ENCODE assay signal across 1 cellular context in the genomic region with DNA sequence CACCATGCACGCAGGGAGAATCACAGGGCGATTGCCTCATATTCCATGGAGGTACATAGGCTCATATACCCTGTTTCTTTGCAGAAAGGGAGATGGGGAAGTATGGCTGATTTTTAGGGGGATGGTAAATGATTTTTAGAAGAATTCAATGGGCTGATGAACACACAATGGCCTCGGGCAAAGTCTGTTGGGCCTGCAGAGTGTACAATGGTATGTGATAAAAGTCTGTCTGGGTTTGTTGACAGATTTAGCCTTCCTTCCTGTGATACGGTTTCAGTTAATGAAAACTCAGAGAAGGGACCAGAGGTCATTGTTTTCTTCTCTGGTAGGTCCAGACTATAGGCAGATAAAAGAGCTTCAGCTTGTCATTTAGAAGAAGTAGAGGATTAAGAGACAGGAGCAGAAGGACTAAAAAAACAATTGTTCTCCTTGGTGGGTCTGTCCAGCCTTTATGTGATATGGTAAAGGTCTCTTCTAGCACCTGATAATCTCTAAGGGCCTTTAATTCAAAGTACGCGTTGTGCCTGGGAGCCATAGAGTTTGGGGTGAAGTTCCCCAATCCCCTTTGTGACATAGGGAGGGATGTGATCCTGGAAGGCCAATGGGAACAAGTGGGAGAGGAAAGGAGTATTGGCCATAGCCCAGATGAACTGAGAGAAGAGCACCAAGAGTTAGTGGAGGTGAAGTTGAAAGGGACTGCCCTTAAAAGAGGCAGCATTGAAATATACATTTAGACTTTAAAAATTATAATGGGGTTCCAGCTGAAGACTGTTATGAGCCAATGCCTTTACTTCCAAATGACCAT.
A peak's percentile ranks its signal among the peaks of the same experiment; 100 is the strongest.
TF ChIP-seq lines count a peak whose summit lies in the region.

No MANE protein-coding gene starts in this region.

TF ChIP-seq in HepG2, 621 proteins besides CTCF, POLR2A, EP300 and RAD21 (continued from another document and continues in another):
- TF ChIP-seq ZBTB46 (CRISPR knock-in tag; IDR thresholded peaks at IDR 0.05; ENCODE audit: borderline replicate concordance) = no peak
- no peak for TF ChIP-seq CHD2 (IDR thresholded peaks at IDR 0.05; ENCODE audit: low read depth, low read length)
- TF ChIP-seq RCOR2 (CRISPR knock-in tag; IDR thresholded peaks at IDR 0.05) = no peak
- TF ChIP-seq, protein P1, sequence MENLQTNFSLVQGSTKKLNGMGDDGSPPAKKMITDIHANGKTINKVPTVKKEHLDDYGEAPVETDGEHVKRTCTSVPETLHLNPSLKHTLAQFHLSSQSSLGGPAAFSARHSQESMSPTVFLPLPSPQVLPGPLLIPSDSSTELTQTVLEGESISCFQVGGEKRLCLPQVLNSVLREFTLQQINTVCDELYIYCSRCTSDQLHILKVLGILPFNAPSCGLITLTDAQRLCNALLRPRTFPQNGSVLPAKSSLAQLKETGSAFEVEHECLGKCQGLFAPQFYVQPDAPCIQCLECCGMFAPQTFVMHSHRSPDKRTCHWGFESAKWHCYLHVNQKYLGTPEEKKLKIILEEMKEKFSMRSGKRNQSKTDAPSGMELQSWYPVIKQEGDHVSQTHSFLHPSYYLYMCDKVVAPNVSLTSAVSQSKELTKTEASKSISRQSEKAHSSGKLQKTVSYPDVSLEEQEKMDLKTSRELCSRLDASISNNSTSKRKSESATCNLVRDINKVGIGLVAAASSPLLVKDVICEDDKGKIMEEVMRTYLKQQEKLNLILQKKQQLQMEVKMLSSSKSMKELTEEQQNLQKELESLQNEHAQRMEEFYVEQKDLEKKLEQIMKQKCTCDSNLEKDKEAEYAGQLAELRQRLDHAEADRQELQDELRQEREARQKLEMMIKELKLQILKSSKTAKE (CRISPR knock-in tag; IDR thresholded peaks at IDR 0.05; ENCODE audit: borderline replicate concordance) = no peak
- 0 out of 2 replicates have a peak, but pooled peaks have one; percentile 1 for TF ChIP-seq ZFP36L2 (CRISPR knock-in tag; IDR thresholded peaks at IDR 0.05)
- no peak for TF ChIP-seq ARNTL (CRISPR knock-in tag; IDR thresholded peaks at IDR 0.05)
- no peak for TF ChIP-seq TRIM24 (CRISPR knock-in tag; IDR thresholded peaks at IDR 0.05)
- TF ChIP-seq ZNF414 (CRISPR knock-in tag; IDR thresholded peaks at IDR 0.05) = 0 out of 2 replicates have a peak, but pooled peaks have one; percentile 81
- TF ChIP-seq ZBTB21 (CRISPR knock-in tag; IDR thresholded peaks at IDR 0.05) = peak; percentile 16; the same call in 1 of the 2 replicates
- no peak for TF ChIP-seq MBNL3 (CRISPR knock-in tag; conservative IDR thresholded peaks at IDR 0.05)
- TF ChIP-seq ARID4A (CRISPR knock-in tag; IDR thresholded peaks at IDR 0.05; ENCODE audit: borderline replicate concordance) = no peak
- peak; percentile 47; the same call in 1 of the 2 replicates for TF ChIP-seq TBX2 (CRISPR knock-in tag; IDR thresholded peaks at IDR 0.05; ENCODE audit: borderline replicate concordance)
- no peak for TF ChIP-seq PHB2 (IDR thresholded peaks at IDR 0.05; ENCODE audit: partially characterized antibody)
- no peak for TF ChIP-seq ZNF570 (CRISPR knock-in tag; IDR thresholded peaks at IDR 0.05; ENCODE audit: borderline replicate concordance)
- TF ChIP-seq RXRB (CRISPR knock-in tag; IDR thresholded peaks at IDR 0.05; ENCODE audit: borderline replicate concordance) = peak; percentile 76; the same call in 1 of the 2 replicates
- TF ChIP-seq FOXC1 (CRISPR knock-in tag; IDR thresholded peaks at IDR 0.05; ENCODE audit: borderline replicate concordance) = 0 out of 2 replicates have a peak, but pooled peaks have one; percentile 31
- TF ChIP-seq CC2D1A (CRISPR knock-in tag; IDR thresholded peaks at IDR 0.05) = no peak
- no peak for TF ChIP-seq MNT (IDR thresholded peaks at IDR 0.05)
- no peak for TF ChIP-seq ZNF207 (IDR thresholded peaks at IDR 0.05; ENCODE audit: borderline replicate concordance)
- TF ChIP-seq ISL2 (CRISPR knock-in tag; IDR thresholded peaks at IDR 0.05) = peak; percentile 85
- TF ChIP-seq RFXAP (CRISPR knock-in tag; IDR thresholded peaks at IDR 0.05; ENCODE audit: borderline replicate concordance) = no peak
- no peak for TF ChIP-seq TAF1 (CRISPR knock-in tag; IDR thresholded peaks at IDR 0.05)
- TF ChIP-seq, protein P2, sequence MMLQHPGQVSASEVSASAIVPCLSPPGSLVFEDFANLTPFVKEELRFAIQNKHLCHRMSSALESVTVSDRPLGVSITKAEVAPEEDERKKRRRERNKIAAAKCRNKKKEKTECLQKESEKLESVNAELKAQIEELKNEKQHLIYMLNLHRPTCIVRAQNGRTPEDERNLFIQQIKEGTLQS (CRISPR knock-in tag; IDR thresholded peaks at IDR 0.05) = no peak
- no peak for TF ChIP-seq FOXK2 (IDR thresholded peaks at IDR 0.05)
- TF ChIP-seq ZNF713 (CRISPR knock-in tag; IDR thresholded peaks at IDR 0.05) = no peak
- TF ChIP-seq ZNF501 (CRISPR knock-in tag; IDR thresholded peaks at IDR 0.05) = no peak
- TF ChIP-seq SNAI1 (CRISPR knock-in tag; IDR thresholded peaks at IDR 0.05; ENCODE audit: borderline replicate concordance) = no peak
- no peak; the same call in 1 of the 2 replicates for TF ChIP-seq SALL1 (CRISPR knock-in tag; IDR thresholded peaks at IDR 0.05)
- TF ChIP-seq IKZF4 (CRISPR knock-in tag; IDR thresholded peaks at IDR 0.05; ENCODE audit: borderline replicate concordance, low read depth, not compliant biosample characterization) = no peak
- no peak for TF ChIP-seq TOE1 (CRISPR knock-in tag; IDR thresholded peaks at IDR 0.05)
- TF ChIP-seq DNMT3B (CRISPR knock-in tag; conservative IDR thresholded peaks at IDR 0.05) = no peak
- no peak for TF ChIP-seq STAG1 (CRISPR knock-in tag; IDR thresholded peaks at IDR 0.05)
- 0 out of 2 replicates have a peak, but pooled peaks have one; percentile 42 for TF ChIP-seq ARID2 (CRISPR knock-in tag; IDR thresholded peaks at IDR 0.05; ENCODE audit: borderline replicate concordance)
- no peak for TF ChIP-seq ZNF180 (CRISPR knock-in tag; IDR thresholded peaks at IDR 0.05; ENCODE audit: borderline replicate concordance, low read depth)
- TF ChIP-seq SIN3A (IDR thresholded peaks at IDR 0.05; ENCODE audit: borderline replicate concordance, low read depth, low read length) = no peak
- TF ChIP-seq KMT2A (CRISPR knock-in tag; IDR thresholded peaks at IDR 0.05) = no peak
- TF ChIP-seq FOXJ3 (CRISPR knock-in tag; IDR thresholded peaks at IDR 0.05; ENCODE audit: borderline replicate concordance) = 0 out of 2 replicates have a peak, but pooled peaks have one; percentile 15
- no peak for TF ChIP-seq ZNF17 (CRISPR knock-in tag; IDR thresholded peaks at IDR 0.05)
- TF ChIP-seq ZNF670 (CRISPR knock-in tag; IDR thresholded peaks at IDR 0.05; ENCODE audit: borderline replicate concordance) = no peak; the same call in 1 of the 2 replicates
- TF ChIP-seq ZMAT3 (CRISPR knock-in tag; conservative IDR thresholded peaks at IDR 0.05) = no peak
- no peak for TF ChIP-seq ISX (CRISPR knock-in tag; conservative IDR thresholded peaks at IDR 0.05)
- TF ChIP-seq, protein P3, sequence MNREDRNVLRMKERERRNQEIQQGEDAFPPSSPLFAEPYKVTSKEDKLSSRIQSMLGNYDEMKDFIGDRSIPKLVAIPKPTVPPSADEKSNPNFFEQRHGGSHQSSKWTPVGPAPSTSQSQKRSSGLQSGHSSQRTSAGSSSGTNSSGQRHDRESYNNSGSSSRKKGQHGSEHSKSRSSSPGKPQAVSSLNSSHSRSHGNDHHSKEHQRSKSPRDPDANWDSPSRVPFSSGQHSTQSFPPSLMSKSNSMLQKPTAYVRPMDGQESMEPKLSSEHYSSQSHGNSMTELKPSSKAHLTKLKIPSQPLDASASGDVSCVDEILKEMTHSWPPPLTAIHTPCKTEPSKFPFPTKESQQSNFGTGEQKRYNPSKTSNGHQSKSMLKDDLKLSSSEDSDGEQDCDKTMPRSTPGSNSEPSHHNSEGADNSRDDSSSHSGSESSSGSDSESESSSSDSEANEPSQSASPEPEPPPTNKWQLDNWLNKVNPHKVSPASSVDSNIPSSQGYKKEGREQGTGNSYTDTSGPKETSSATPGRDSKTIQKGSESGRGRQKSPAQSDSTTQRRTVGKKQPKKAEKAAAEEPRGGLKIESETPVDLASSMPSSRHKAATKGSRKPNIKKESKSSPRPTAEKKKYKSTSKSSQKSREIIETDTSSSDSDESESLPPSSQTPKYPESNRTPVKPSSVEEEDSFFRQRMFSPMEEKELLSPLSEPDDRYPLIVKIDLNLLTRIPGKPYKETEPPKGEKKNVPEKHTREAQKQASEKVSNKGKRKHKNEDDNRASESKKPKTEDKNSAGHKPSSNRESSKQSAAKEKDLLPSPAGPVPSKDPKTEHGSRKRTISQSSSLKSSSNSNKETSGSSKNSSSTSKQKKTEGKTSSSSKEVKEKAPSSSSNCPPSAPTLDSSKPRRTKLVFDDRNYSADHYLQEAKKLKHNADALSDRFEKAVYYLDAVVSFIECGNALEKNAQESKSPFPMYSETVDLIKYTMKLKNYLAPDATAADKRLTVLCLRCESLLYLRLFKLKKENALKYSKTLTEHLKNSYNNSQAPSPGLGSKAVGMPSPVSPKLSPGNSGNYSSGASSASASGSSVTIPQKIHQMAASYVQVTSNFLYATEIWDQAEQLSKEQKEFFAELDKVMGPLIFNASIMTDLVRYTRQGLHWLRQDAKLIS (CRISPR knock-in tag; IDR thresholded peaks at IDR 0.05) = no peak
- TF ChIP-seq, protein P4, sequence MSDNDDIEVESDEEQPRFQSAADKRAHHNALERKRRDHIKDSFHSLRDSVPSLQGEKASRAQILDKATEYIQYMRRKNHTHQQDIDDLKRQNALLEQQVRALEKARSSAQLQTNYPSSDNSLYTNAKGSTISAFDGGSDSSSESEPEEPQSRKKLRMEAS (IDR thresholded peaks at IDR 0.05) = no peak
- TF ChIP-seq SUZ12 (IDR thresholded peaks at IDR 0.05; ENCODE audit: low read depth, low read length) = no peak
- no peak for TF ChIP-seq SMC3 (IDR thresholded peaks at IDR 0.05; ENCODE audit: low read length)
- TF ChIP-seq, protein P5, sequence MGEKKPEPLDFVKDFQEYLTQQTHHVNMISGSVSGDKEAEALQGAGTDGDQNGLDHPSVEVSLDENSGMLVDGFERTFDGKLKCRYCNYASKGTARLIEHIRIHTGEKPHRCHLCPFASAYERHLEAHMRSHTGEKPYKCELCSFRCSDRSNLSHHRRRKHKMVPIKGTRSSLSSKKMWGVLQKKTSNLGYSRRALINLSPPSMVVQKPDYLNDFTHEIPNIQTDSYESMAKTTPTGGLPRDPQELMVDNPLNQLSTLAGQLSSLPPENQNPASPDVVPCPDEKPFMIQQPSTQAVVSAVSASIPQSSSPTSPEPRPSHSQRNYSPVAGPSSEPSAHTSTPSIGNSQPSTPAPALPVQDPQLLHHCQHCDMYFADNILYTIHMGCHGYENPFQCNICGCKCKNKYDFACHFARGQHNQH (CRISPR knock-in tag; IDR thresholded peaks at IDR 0.05) = no peak; the same call in 1 of the 2 replicates
- TF ChIP-seq SP5 (CRISPR knock-in tag; IDR thresholded peaks at IDR 0.05; ENCODE audit: borderline replicate concordance, low read depth) = 0 out of 2 replicates have a peak, but pooled peaks have one; percentile 37
- TF ChIP-seq RELA (CRISPR knock-in tag; IDR thresholded peaks at IDR 0.05) = no peak
- no peak for TF ChIP-seq ZNF431 (CRISPR knock-in tag; IDR thresholded peaks at IDR 0.05; ENCODE audit: borderline replicate concordance, low read depth)
